ENCODE assay signal across 10 cellular contexts in the genomic region with DNA sequence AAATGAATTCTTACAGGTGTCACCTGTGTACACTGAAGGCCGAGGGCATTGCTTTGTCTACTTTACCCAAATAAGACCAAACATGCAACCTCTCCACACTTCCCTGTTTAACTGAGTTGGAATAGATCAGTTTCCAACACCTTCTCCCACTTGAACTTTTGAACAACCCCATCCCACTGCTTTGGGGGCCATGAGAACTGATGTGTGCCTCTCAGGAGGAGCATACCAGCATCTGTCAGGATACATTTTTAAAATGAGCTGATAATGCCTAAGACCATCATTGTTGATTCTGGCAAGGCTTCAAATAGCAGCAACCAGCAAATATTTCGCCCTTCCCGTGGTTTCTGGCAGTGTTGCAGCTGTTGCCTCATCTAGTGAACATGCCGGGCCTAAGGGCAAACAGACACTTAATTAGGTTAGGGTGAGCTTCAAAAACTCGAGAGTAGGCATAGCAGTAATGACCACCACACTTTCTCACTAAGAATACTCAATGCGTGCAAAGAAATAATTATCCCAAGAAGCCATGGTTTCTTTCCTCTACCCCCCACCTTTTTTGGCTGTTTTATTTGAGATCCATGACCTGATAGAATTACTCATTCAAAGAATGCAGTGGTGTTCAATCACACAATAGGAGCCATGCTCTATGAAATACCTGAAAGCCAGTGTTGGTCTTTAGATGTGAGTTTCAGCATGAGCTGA.
DNase-seq lines count a peak whose midpoint lies in the region; ATAC-seq and TF ChIP-seq lines count a peak whose summit lies in the region.
"Had no signal": no experiment of that assay in that cellular context is flagged by ENCODE, and none has a peak within 500 bp of the region (broad histone marks: within the 10 kb centered on the region; RNA-seq: fewer than 3 reads in every experiment).

No MANE protein-coding gene starts in this region.

- H2AFZ ChIP-seq in smooth muscle cell (ENCODE audit: low read depth) (no peak overlapping the region), Karpas-422 (ENCODE audit: low read length) (no peak overlapping the region)
- H2AFZ ChIP-seq: parathyroid adenoma had no signal

- no peaks in the 10 kb centered on the region for H3K9me3 ChIP-seq in smooth muscle cell (replicated peaks; ENCODE audit: low read depth)
- no peaks in the 10 kb centered on the region for H3K9me3 ChIP-seq in Karpas-422 (ENCODE audit: low read length)

- no peaks in the 10 kb centered on the region for H4K20me1 ChIP-seq in smooth muscle cell (ENCODE audit: low read depth)
- no peaks in the 10 kb centered on the region for H4K20me1 ChIP-seq in Karpas-422 (ENCODE audit: insufficient read depth, low read depth, low read length)

- DNase-seq in NCI-H2171 treated with DMSO at 0.1 percent for 48 hours (lab: John Stamatoyannopoulos, UW) (peak; percentile 47), NCI-H2171 (lab: John Stamatoyannopoulos, UW) (no peak), NCI-H69 (lab: John Stamatoyannopoulos, UW) (peak; percentile 87), epithelial cell of esophagus (ENCODE audit: low read depth) (peak; percentile 91), smooth muscle cell (lab: John Stamatoyannopoulos, UW; ENCODE audit: unreplicated experiment) (no peak), Karpas-422 (no peak), NCI-H1048 (lab: John Stamatoyannopoulos, UW) (no peak)
- DNase-seq: C1 segment of cervical spinal cord had no signal

- H3K9ac ChIP-seq in smooth muscle cell (ENCODE audit: low read depth) (no peak overlapping the region), Karpas-422 (ENCODE audit: low read length) (no peak overlapping the region)
- H3K9ac ChIP-seq: parathyroid adenoma had no signal

- H3K4me2 ChIP-seq in smooth muscle cell (peak overlapping the region; percentile 40), Karpas-422 (ENCODE audit: low read depth, low read length, poor library complexity, severe bottlenecking) (no peak overlapping the region)

- H3K79me2 ChIP-seq in smooth muscle cell (ENCODE audit: low read depth) = no peaks in the 10 kb centered on the region
- no peaks in the 10 kb centered on the region for H3K79me2 ChIP-seq in Karpas-422 (ENCODE audit: low read length)
- H3K79me2 ChIP-seq: parathyroid adenoma had no signal

- 29% methylated on average over 6 of the region's 6 CpGs for WGBS in smooth muscle cell (ENCODE audit: low lambda C conversion rate)

- no peak for ATAC-seq in HG03135 (IDR thresholded peaks at IDR 0.05; ENCODE audit: unreplicated experiment)

- peaks cover 6% of the 10 kb centered on the region for H3K4me1 ChIP-seq in smooth muscle cell (ENCODE audit: low read depth)
- H3K4me1 ChIP-seq in Karpas-422 (ENCODE audit: low read length) = peaks cover 14% of the 10 kb centered on the region
- H3K4me1 ChIP-seq: parathyroid adenoma had no signal

- H3K9me2 ChIP-seq in Karpas-422 (replicated peaks; ENCODE audit: insufficient read depth, low read length) = no peaks in the 10 kb centered on the region

- TF ChIP-seq CTCF in epithelial cell of esophagus (IDR thresholded peaks at IDR 0.05; ENCODE audit: insufficient read depth, low read depth, low read length, missing control alignments) (no peak), smooth muscle cell (IDR thresholded peaks at IDR 0.05; ENCODE audit: borderline replicate concordance, insufficient read depth, poor library complexity, severe bottlenecking) (no peak)

- no peak overlapping the region for H3K4me3 ChIP-seq in epithelial cell of esophagus (ENCODE audit: low read length)
- H3K4me3 ChIP-seq in smooth muscle cell = no peak overlapping the region
- no peak overlapping the region for H3K4me3 ChIP-seq in Karpas-422 (ENCODE audit: low read length)

- H3K27me3 ChIP-seq in smooth muscle cell (ENCODE audit: low read depth) (no peaks in the 10 kb centered on the region), Karpas-422 (ENCODE audit: low read length) (0 out of 2 replicates have a peak, but pooled peaks cover 4% of the 10 kb centered on the region)

- H3K36me3 ChIP-seq in smooth muscle cell (ENCODE audit: low read depth) = no peaks in the 10 kb centered on the region
- H3K36me3 ChIP-seq in Karpas-422 (ENCODE audit: insufficient read depth, low read length) = no peaks in the 10 kb centered on the region

- H3F3A ChIP-seq in smooth muscle cell (ENCODE audit: low read depth) = peaks cover 6% of the 10 kb centered on the region

- H3K27ac ChIP-seq in smooth muscle cell (ENCODE audit: low read depth) (peak overlapping the region; percentile 41), Karpas-422 (ENCODE audit: low read length) (no peak overlapping the region)
- H3K27ac ChIP-seq: parathyroid adenoma had no signal

Comparison
In these comparisons a context has a peak if more than half of its experiments do, and no peak if none do; other contexts are left out.
1. DNase-seq: peak in NCI-H2171 treated with DMSO at 0.1 percent for 48 hours (single experiment), NCI-H69 (single experiment) and epithelial cell of esophagus (single experiment); none in NCI-H2171 (single experiment), smooth muscle cell (single experiment), Karpas-422 (single experiment) and NCI-H1048 (single experiment).